ENCODE assay signal across 8 cellular contexts in genomic region chr12:96177013-96177412, GRCh38. TPM values are rescaled to one million over a fixed set of nuclear protein-coding genes. Genes with fewer than 3 reads are reported as not detected.
DNase-seq lines count a peak whose midpoint lies in the region; ATAC-seq and TF ChIP-seq lines count a peak whose summit lies in the region.

No MANE protein-coding gene starts in this region.

- intact Hi-C loops in activated CD8-positive, alpha-beta T cell treated with anti-CD3 and anti-CD28 coated beads for 36 hours (cut with micrococcal nuclease), result loop anchor here (1.0 kb wide), 2 partner anchors 18 to 22 kb away; no protein-coding TSS in a partner anchor

- H3K9ac ChIP-seq in BLaER1 treated with 17β-estradiol and CSF1 and Interleukin-3, amounts not matched to agents 10 nM and 100 nM, result peak overlapping the region in 4 of 11 experiments; percentile 19 to 55 (median 52); a peak in 6 of 22 replicates

- CTCF ChIA-PET in activated CD8-positive, alpha-beta T cell treated with anti-CD3 and anti-CD28 coated beads for 36 hours (lab: Charles Lee), result interaction anchor here (0.8 to 2.4 kb wide), 10 partner anchors 10 to 223 kb away, joined by 3 to 11 read pairs (median 4); partner anchors contain the start of gene CDK17

- H3K4me3 Mint-ChIP-seq in activated CD8-positive, alpha-beta T cell treated with anti-CD3 and anti-CD28 coated beads for 36 hours, result peak overlapping the region; percentile 7

- peaks cover 30% of the 10 kb centered on the region for H3K9me3 Mint-ChIP-seq in activated CD8-positive, alpha-beta T cell treated with anti-CD3 and anti-CD28 coated beads for 36 hours

- TF ChIP-seq CTCF in activated CD8-positive, alpha-beta T cell treated with anti-CD3 and anti-CD28 coated beads for 36 hours (IDR thresholded peaks at IDR 0.05), result no peak

- peaks cover 0 to 36% (median 16%) of the 10 kb centered on the region in 10 experiments; a peak in 12 of 20 replicates for H3K4me1 ChIP-seq in BLaER1 treated with 17β-estradiol and CSF1 and Interleukin-3, amounts not matched to agents 10 nM and 100 nM

- peaks cover 30 to 69% (median 45%) of the 10 kb centered on the region in 11 experiments for H3K9me3 ChIP-seq in BLaER1 treated with 17β-estradiol and CSF1 and Interleukin-3, amounts not matched to agents 10 nM and 100 nM (replicated peaks in 1 of 11)

- H3K27me3 ChIP-seq in BLaER1 treated with 17β-estradiol and CSF1 and Interleukin-3, amounts not matched to agents 10 nM and 100 nM, result no peaks in the 10 kb centered on the region

- peak overlapping the region in 7 of 11 experiments; percentile 12 to 83 (median 53); a peak in 13 of 22 replicates for H3K4me2 ChIP-seq in BLaER1 treated with 17β-estradiol and CSF1 and Interleukin-3, amounts not matched to agents 10 nM and 100 nM

- peak overlapping the region; percentile 86 for H3K27ac Mint-ChIP-seq in activated CD8-positive, alpha-beta T cell treated with anti-CD3 and anti-CD28 coated beads for 36 hours

- no peak overlapping the region for H3K4me3 ChIP-seq in BLaER1 treated with 17β-estradiol and CSF1 and Interleukin-3, amounts not matched to agents 10 nM and 100 nM

- H3K27me3 Mint-ChIP-seq in activated CD8-positive, alpha-beta T cell treated with anti-CD3 and anti-CD28 coated beads for 36 hours, result no peaks in the 10 kb centered on the region

- peaks cover 0 to 4% (median 0%) of the 10 kb centered on the region in 11 experiments; a peak in 1 of 22 replicates for H3K36me3 ChIP-seq in BLaER1 treated with 17β-estradiol and CSF1 and Interleukin-3, amounts not matched to agents 10 nM and 100 nM

- peak overlapping the region in 6 of 11 experiments; percentile 5 to 75 (median 55); a peak in 8 of 22 replicates for H3K27ac ChIP-seq in BLaER1 treated with 17β-estradiol and CSF1 and Interleukin-3, amounts not matched to agents 10 nM and 100 nM

- ATAC-seq in HG03342 (IDR thresholded peaks at IDR 0.05; ENCODE audit: unreplicated experiment) (peak; percentile 47), GM18909 (IDR thresholded peaks at IDR 0.05; ENCODE audit: poor library complexity, unreplicated experiment) (no peak)
- peak; percentile 97 for ATAC-seq in activated CD8-positive, alpha-beta T cell treated with anti-CD3 and anti-CD28 coated beads for 36 hours

- H3K4me1 Mint-ChIP-seq in activated CD8-positive, alpha-beta T cell treated with anti-CD3 and anti-CD28 coated beads for 36 hours (ENCODE audit: low read depth), result peaks cover 31% of the 10 kb centered on the region

- POLR2A ChIA-PET in activated CD8-positive, alpha-beta T cell treated with anti-CD3 and anti-CD28 coated beads for 36 hours (lab: Charles Lee), result interaction anchor here (0.5 to 2.6 kb wide), 10 partner anchors 9 to 42 kb away, joined by 3 to 13 read pairs (median 4); no protein-coding TSS in a partner anchor

- no peaks in the 10 kb centered on the region for H4K20me1 ChIP-seq in BLaER1 treated with 17β-estradiol and CSF1 and Interleukin-3, amounts not matched to agents 10 nM and 100 nM

- H3K36me3 Mint-ChIP-seq in activated CD8-positive, alpha-beta T cell treated with anti-CD3 and anti-CD28 coated beads for 36 hours (ENCODE audit: low read depth), result peaks cover 13% of the 10 kb centered on the region

- DNase-seq in activated CD8-positive, alpha-beta T cell treated with anti-CD3 and anti-CD28 coated beads for 36 hours, result peak; percentile 91
- peak; percentile 78 for DNase-seq in kidney tubule cell (ENCODE audit: low spot score)
- no peak for DNase-seq in kidney glomerular epithelial cell (lab: John Stamatoyannopoulos, UW)
- no peak for DNase-seq in NCI-H187 treated with DMSO at 0.1 percent for 48 hours (lab: John Stamatoyannopoulos, UW)
- DNase-seq in NCI-H345 treated with DMSO at 0.1 percent for 48 hours (lab: John Stamatoyannopoulos, UW; ENCODE audit: unreplicated experiment), result no peak

RNA-seq across cellular contexts. Expression of gene ELK3, which starts 17.2 kb away (rescaled TPM):
- 1 to 10 TPM; 7.7 TPM for total RNA-seq in activated CD8-positive, alpha-beta T cell treated with anti-CD3 and anti-CD28 coated beads for 36 hours

Comparison
In these comparisons a context has a peak if more than half of its experiments do, and no peak if none do; other contexts are left out.
1. DNase-seq: peak in activated CD8-positive, alpha-beta T cell treated with anti-CD3 and anti-CD28 coated beads for 36 hours (single experiment) and kidney tubule cell (single experiment); none in kidney glomerular epithelial cell (single experiment), NCI-H187 treated with DMSO at 0.1 percent for 48 hours (single experiment) and NCI-H345 treated with DMSO at 0.1 percent for 48 hours (single experiment).